8 cellular contexts compared by ENCODE assay signal in genomic region chr7:87039717-87040299, GRCh38. TPM values are rescaled to one million over a fixed set of nuclear protein-coding genes. Genes with fewer than 3 reads are reported as not detected.
A peak's percentile ranks its signal among the peaks of the same experiment; 100 is the strongest.
DNase-seq lines count a peak whose midpoint lies in the region; ATAC-seq, FAIRE-seq and TF ChIP-seq lines count a peak whose summit lies in the region.
"Not testable (repeated sequence)": the region's sequence is repeated elsewhere in the genome, so short reads cannot be mapped to it uniquely, and the experiment has no call there.

No MANE protein-coding gene starts in this region.

- peak; percentile 40 for FAIRE-seq in K562 (lab: Jason Lieb, UNC)

- DNase-seq in HT1080 (ENCODE audit: low read depth) (peak; percentile 33), Peyer's patch (peak in 2 of 3 donors; percentile 24 to 62), K562 (ENCODE audit: extremely low read depth in 1 of 4, low spot score in 3 of 4) (peak in 1 of 4 experiments; percentile 44), mucosa of descending colon (peak; percentile 28 to 57 (median 48))
- peak; percentile 38 for DNase-seq in activated CD8-positive, alpha-beta memory T cell treated with anti-CD3 and anti-CD28 coated beads, Interleukin-2, amount 50 U/mL, for 4 hours
- DNase-seq in fibroblast of pulmonary artery (ENCODE audit: low read depth), result not testable (repeated sequence)
- DNase-seq in stimulated activated CD4-positive, alpha-beta T cell treated with anti-CD3 and anti-CD28 coated beads, Interleukin-15, amount 100 ng/mL, for 24 hours, result peak; percentile 3

- H3K4me1 ChIP-seq in Peyer's patch; mucosa of descending colon (ENCODE audit: low read depth): not testable (repeated sequence)
- peaks cover 0 to 12% of the 10 kb centered on the region in 2 experiments; a peak in 3 of 5 replicates for H3K4me1 ChIP-seq in K562 (replicated peaks in 1 of 2; ENCODE audit: control insufficient read depth in 2 of 2, insufficient read depth in 2 of 2, low read length in 2 of 2)

- H3K27me3 ChIP-seq in Peyer's patch; K562 (ENCODE audit: control insufficient read depth in 2 of 2, insufficient read depth in 2 of 2, low read length in 2 of 2): not testable (repeated sequence)

- peak; percentile 80 for ATAC-seq in K562
- not testable (repeated sequence) for ATAC-seq in mucosa of descending colon

- POLR2A ChIA-PET in K562 (lab: Yijun Ruan, JAX), result interaction anchor here (0.9 to 5.4 kb wide), 6 partner anchors 10 to 67 kb away, joined by 3 to 24 read pairs (median 4); no protein-coding TSS in a partner anchor

- intact Hi-C loops in K562 (cut with micrococcal nuclease), result loop anchor here (1.0 to 2.0 kb wide), 3 partner anchors 99 to 108 kb away; no protein-coding TSS in a partner anchor
- intact Hi-C loops in mucosa of descending colon (cut with DNase I, micrococcal nuclease), result not testable (repeated sequence)

- WGBS in K562 (ENCODE audit: insufficient coverage, low coverage, missing lambda C conversion rate), result 1% methylated on average over 19 of the region's 34 CpGs

- H3K9me1 ChIP-seq in K562 (ENCODE audit: control insufficient read depth, insufficient read depth, low read length), result not testable (repeated sequence)

- not testable (repeated sequence) for H3K36me3 ChIP-seq in Peyer's patch; K562 (ENCODE audit: control insufficient read depth, insufficient read depth, low read length); mucosa of descending colon (ENCODE audit: low read depth)

- not testable (repeated sequence) for TF ChIP-seq POLR2A in Peyer's patch (IDR thresholded peaks at IDR 0.05)
- TF ChIP-seq POLR2A in K562 (conservative IDR thresholded peaks at IDR 0.05), result peak; percentile 95

- H3K27ac ChIP-seq in 22Rv1 (peak overlapping the region; percentile 88), Peyer's patch (peak overlapping the region in 3 of 4 donors; percentile 16 to 26 (median 19)), K562 (ENCODE audit: extremely low read depth, low read depth, low read length) (peak overlapping the region; percentile 61)

- TF ChIP-seq EP300 in K562 (IDR thresholded peaks at IDR 0.05; ENCODE audit: low read length), result not testable (repeated sequence)

- BruUV-seq in K562 (replicated peaks; lab: Mats Ljungman, UMichigan), result TSS peak; percentile 79

- peak overlapping the region; percentile 88 for H2AFZ ChIP-seq in K562 (ENCODE audit: low read depth, low read length)

- peaks cover 47% of the 10 kb centered on the region for H3K79me2 ChIP-seq in K562 (ENCODE audit: control insufficient read depth, insufficient read depth, low read length)

- H3K4me2 ChIP-seq in K562 (ENCODE audit: insufficient read depth, low read length), result peak overlapping the region; percentile 77

- not testable (repeated sequence) for H3K9me3 ChIP-seq in Peyer's patch; K562 (replicated peaks; ENCODE audit: control insufficient read depth, insufficient read depth, low read depth, low read length); mucosa of descending colon

- not testable (repeated sequence) for H4K20me1 ChIP-seq in K562 (replicated peaks; ENCODE audit: control insufficient read depth, insufficient read depth, low read length)

- peak overlapping the region; percentile 50 to 64 for H3K9ac ChIP-seq in K562 (ENCODE audit: insufficient read depth in 1 of 2, low read depth in 2 of 2, low read length in 2 of 2)

- peak; percentile 16 to 19; a peak in 2 of 4 replicates for TF ChIP-seq RAD21 in K562 (CRISPR knock-in tag; conservative IDR thresholded peaks at IDR 0.05 in 1 of 2, IDR thresholded peaks at IDR 0.05 in 1 of 2)

- CTCF ChIA-PET in K562 (lab: Yijun Ruan, JAX; ENCODE audit: low intra/inter-chr PET ratio), result not testable (repeated sequence)

- in situ Hi-C loops in K562 (cut with MboI), result not testable (repeated sequence)

- not testable (repeated sequence) for TF ChIP-seq CTCF in 22Rv1 (IDR thresholded peaks at IDR 0.05); Peyer's patch (IDR thresholded peaks at IDR 0.05); K562 (IDR thresholded peaks at IDR 0.05 in 2 of 3, conservative IDR thresholded peaks at IDR 0.05 in 1 of 3; ENCODE audit: insufficient read depth in 2 of 3, low read depth in 1 of 3, low read length in 3 of 3); fibroblast of pulmonary artery (IDR thresholded peaks at IDR 0.05; ENCODE audit: low read length, missing control alignments); mucosa of descending colon (IDR thresholded peaks at IDR 0.05)

- H3K4me3 ChIP-seq in Peyer's patch (peak overlapping the region in 1 of 4 donors; percentile 40), K562 (peak overlapping the region; percentile 52), fibroblast of pulmonary artery (replicated peaks; ENCODE audit: low read depth, low read length) (peak overlapping the region; percentile 45)
- not testable (repeated sequence) for H3K4me3 ChIP-seq in mucosa of descending colon

TF ChIP-seq in K562, 482 proteins besides CTCF, POLR2A, EP300 and RAD21 (continues in another document):
- peak in 1 of 2 experiments; percentile 88 for TF ChIP-seq AFF1 (IDR thresholded peaks at IDR 0.05; ENCODE audit: low read depth in 1 of 2, partially characterized antibody in 2 of 2)
- peak; percentile 74 for TF ChIP-seq HNRNPLL (IDR thresholded peaks at IDR 0.05; ENCODE audit: low read depth, low read length, poor library complexity, severe bottlenecking)
- peak; percentile 80 for TF ChIP-seq CXXC5 (CRISPR knock-in tag; IDR thresholded peaks at IDR 0.05)
- peak in 2 of 3 experiments; percentile 43 to 75 for TF ChIP-seq YY1 (IDR thresholded peaks at IDR 0.05; ENCODE audit: borderline replicate concordance in 1 of 3, control insufficient read depth in 1 of 3, extremely low read depth in 1 of 3, insufficient read depth in 3 of 3, insufficient read length in 1 of 3, insufficient replicate concordance in 2 of 3, low read depth in 1 of 3, low read length in 2 of 3)
- TF ChIP-seq MAZ (CRISPR knock-in tag; conservative IDR thresholded peaks at IDR 0.05 in 1 of 2, IDR thresholded peaks at IDR 0.05 in 1 of 2), result peak in 1 of 2 experiments; percentile 74; a peak in 3 of 4 replicates
- TF ChIP-seq MEF2D (tag; conservative IDR thresholded peaks at IDR 0.05; ENCODE audit: low read depth), result 0 out of 2 replicates have a peak, but pooled peaks have one; percentile 18

RNA-seq across cellular contexts. Expression of gene ELAPOR2, which starts 19.6 kb away (rescaled TPM):
- total RNA-seq in HT1080 (2014; rRNA removed; shearing (Covaris generic)), result 6.7 and 7.7 TPM in 2 replicates
- polyA plus RNA-seq in HT1080 (2015; cell fraction: cytosol; rRNA removed), result 8.3 and 10.3 TPM in 2 replicates
- polyA plus RNA-seq in HT1080 (2015; cell fraction: nucleus; rRNA removed), result 19.3 and 24.5 TPM in 2 replicates
- total RNA-seq in Peyer's patch (10 to 100 TPM in 1 of 4 donors, 1 to 10 TPM in 3; 3.3 to 24.8 (median 5.6) TPM), K562 (2014; rRNA removed) (23.4 and 24.7 TPM in 2 replicates), K562 (2014; rRNA removed; fragmentation: Illumina TruSeq; extraction: Trizol) (39.5 and 45.0 TPM in 2 replicates), K562 (2015; rRNA removed; fragmentation: Illumina TruSeq; extraction: Trizol) (39.3 and 42.9 TPM in 2 replicates), K562 (2021) (35.0 and 36.3 TPM in 2 replicates), mucosa of descending colon (10 to 100 TPM in 2 of 3 donors, 1 to 10 TPM in 1; 8.0 to 22.4 (median 17.8) TPM)
- 92.6 and 147 TPM in 2 replicates for total RNA-seq in K562 (2011; cell fraction: chromatin; rRNA removed; ENCODE audit: low replicate concordance)
- total RNA-seq in K562 (2011; cell fraction: nucleolus; rRNA removed), result 32.9 and 51.5 TPM in 2 replicates
- 68.5 and 83.6 TPM in 2 replicates for total RNA-seq in K562 (2011; cell fraction: nucleoplasm; rRNA removed)
- polyA plus RNA-seq in K562 (2011; rRNA removed) (35.4 and 72.0 TPM in 2 replicates), K562 (2014; fragmentation: Illumina TruSeq; extraction: Trizol) (32.7 and 33.3 TPM in 2 replicates), K562 (2014; fragmentation: Nextera tagmentation; extraction: Ambion mirVana) (10 to 100 TPM in 1 of 2 experiments, 1 to 10 TPM in 1; 9.2 to 17.3 TPM), K562 (2014; rRNA removed) (25.8 and 37.6 TPM in 2 replicates)
- polyA plus RNA-seq in K562 (2011; cell fraction: cytosol; rRNA removed), result 15.4 and 19.1 TPM in 2 replicates
- 71.8 and 83.4 TPM in 2 replicates for polyA plus RNA-seq in K562 (2011; cell fraction: nucleus; rRNA removed)
- 43.5 and 62.0 TPM in 2 replicates for polyA plus RNA-seq in K562 (2012)
- polyA minus RNA-seq in K562 (2011; rRNA and poly(A)+ RNA removed), result 98.4 and 156 TPM in 2 replicates
- polyA minus RNA-seq in K562 (2011; cell fraction: cytosol; rRNA and poly(A)+ RNA removed), result 16.2 and 36.8 TPM in 2 replicates
- 70.4 and 105 TPM in 2 replicates for polyA minus RNA-seq in K562 (2011; cell fraction: nucleus; rRNA and poly(A)+ RNA removed)

Comparison
In these comparisons a context has a peak if more than half of its experiments do, and no peak if none do; other contexts are left out.
1. H3K27ac ChIP-seq: peak in every context shown above with its lines; median percentile 88 in 22Rv1; 61 in K562; 19 in Peyer's patch.